Comparison of ENCODE assay signal across 23 cellular contexts in genomic region chr5:108311682-108312081, GRCh38.
"Had no signal": no experiment of that assay in that cellular context is flagged by ENCODE, and none has a peak within 500 bp of the region (broad histone marks: within the 10 kb centered on the region; RNA-seq: fewer than 3 reads in every experiment).

No MANE protein-coding gene starts in this region.

- H3K4me1 ChIP-seq: neural progenitor cell, prostate gland, right atrium auricular region, spleen, thyroid gland, upper lobe of right lung had no signal

- H3K27ac Mint-ChIP-seq: activated CD4-positive, alpha-beta memory T cell treated with anti-CD3 and anti-CD28 coated beads, Interleukin-2, amount 10 ng/mL, durations not matched to agents 7 days and 5 days; activated CD4-positive, alpha-beta T cell treated with anti-CD3 and anti-CD28 coated beads, Interleukin-2, amount 10 ng/mL, durations not matched to agents 24 days and 14 days; activated naive CD8-positive, alpha-beta T cell treated with anti-CD3 and anti-CD28 coated beads, Interleukin-2, amount 50 U/mL, for 24 hours; activated T-cell treated with anti-CD3 and anti-CD28 coated beads, Interleukin-2, amount 50 U/mL, for 72 hours; immature natural killer cell; mesothelial cell of epicardium; neural progenitor cell; T-helper 1 cell treated with Interleukin-12 subunit alpha and Interleukin-12 subunit beta and Interleukin-4 antibody, amounts not matched to agents 30 μg/mL and 1 μg/mL, for 36 hours had no signal

- H3K4me3 ChIP-seq: coronary artery, hepatocyte, left ventricle myocardium inferior, neural progenitor cell, prostate gland, right atrium auricular region, spleen, thyroid gland, upper lobe of right lung had no signal

- H3K4me1 Mint-ChIP-seq: activated CD4-positive, alpha-beta memory T cell treated with anti-CD3 and anti-CD28 coated beads, Interleukin-2, amount 10 ng/mL, durations not matched to agents 7 days and 5 days; activated CD4-positive, alpha-beta T cell treated with anti-CD3 and anti-CD28 coated beads, Interleukin-2, amount 10 ng/mL, durations not matched to agents 24 days and 14 days; activated naive CD8-positive, alpha-beta T cell treated with anti-CD3 and anti-CD28 coated beads, Interleukin-2, amount 50 U/mL, for 24 hours; neural progenitor cell had no signal

- H3K27me3 Mint-ChIP-seq: activated CD4-positive, alpha-beta memory T cell treated with anti-CD3 and anti-CD28 coated beads, Interleukin-2, amount 10 ng/mL, durations not matched to agents 7 days and 5 days; activated CD4-positive, alpha-beta T cell treated with anti-CD3 and anti-CD28 coated beads, Interleukin-2, amount 10 ng/mL, durations not matched to agents 24 days and 14 days; activated naive CD8-positive, alpha-beta T cell treated with anti-CD3 and anti-CD28 coated beads, Interleukin-2, amount 50 U/mL, for 24 hours; central memory CD8-positive, alpha-beta T cell; naive thymus-derived CD8-positive, alpha-beta T cell had no signal

- H3K9me3 Mint-ChIP-seq: activated CD4-positive, alpha-beta memory T cell treated with anti-CD3 and anti-CD28 coated beads, Interleukin-2, amount 10 ng/mL, durations not matched to agents 7 days and 5 days; activated CD4-positive, alpha-beta T cell treated with anti-CD3 and anti-CD28 coated beads, Interleukin-2, amount 10 ng/mL, durations not matched to agents 24 days and 14 days; activated naive CD8-positive, alpha-beta T cell treated with anti-CD3 and anti-CD28 coated beads, Interleukin-2, amount 50 U/mL, for 24 hours; activated T-cell treated with anti-CD3 and anti-CD28 coated beads, Interleukin-2, amount 50 U/mL, for 72 hours; central memory CD8-positive, alpha-beta T cell; immature natural killer cell; mesothelial cell of epicardium; naive thymus-derived CD8-positive, alpha-beta T cell; neural progenitor cell; T-helper 1 cell treated with Interleukin-12 subunit alpha and Interleukin-12 subunit beta and Interleukin-4 antibody, amounts not matched to agents 30 μg/mL and 1 μg/mL, for 36 hours had no signal

- H3K36me3 ChIP-seq: left ventricle myocardium inferior, neural progenitor cell, prostate gland, right atrium auricular region, thyroid gland, upper lobe of right lung had no signal

- H3K9me3 ChIP-seq: left ventricle myocardium inferior, prostate gland, right atrium auricular region, spleen, thyroid gland, upper lobe of right lung had no signal

- H3K27ac ChIP-seq: coronary artery, hepatocyte, left ventricle myocardium inferior, neural progenitor cell, prostate gland, right atrium auricular region, spleen, thyroid gland, upper lobe of right lung had no signal

- H3K27me3 ChIP-seq: hepatocyte, neural progenitor cell, right atrium auricular region, spleen, thyroid gland, upper lobe of right lung had no signal

- H3K4me3 Mint-ChIP-seq: activated CD4-positive, alpha-beta memory T cell treated with anti-CD3 and anti-CD28 coated beads, Interleukin-2, amount 10 ng/mL, durations not matched to agents 7 days and 5 days; activated CD4-positive, alpha-beta T cell treated with anti-CD3 and anti-CD28 coated beads, Interleukin-2, amount 10 ng/mL, durations not matched to agents 24 days and 14 days; activated naive CD8-positive, alpha-beta T cell treated with anti-CD3 and anti-CD28 coated beads, Interleukin-2, amount 50 U/mL, for 24 hours; activated T-cell treated with anti-CD3 and anti-CD28 coated beads, Interleukin-2, amount 50 U/mL, for 72 hours; central memory CD8-positive, alpha-beta T cell; immature natural killer cell; mesothelial cell of epicardium; naive thymus-derived CD8-positive, alpha-beta T cell; neural progenitor cell; T-helper 1 cell treated with Interleukin-12 subunit alpha and Interleukin-12 subunit beta and Interleukin-4 antibody, amounts not matched to agents 30 μg/mL and 1 μg/mL, for 36 hours had no signal

- DNase-seq: activated CD4-positive, alpha-beta memory T cell treated with anti-CD3 and anti-CD28 coated beads, Interleukin-2, amount 10 ng/mL, durations not matched to agents 7 days and 5 days; activated CD4-positive, alpha-beta T cell treated with anti-CD3 and anti-CD28 coated beads, Interleukin-2, amount 10 ng/mL, durations not matched to agents 24 days and 14 days; activated effector memory CD4-positive, alpha-beta T cell treated with Interleukin-2 at 50 U/mL for 16 hours; activated naive CD4-positive, alpha-beta T cell treated with anti-CD3 and anti-CD28 coated beads, Interleukin-2, amount 50 U/mL, for 16 hours; activated naive CD8-positive, alpha-beta T cell treated with anti-CD3 and anti-CD28 coated beads, Interleukin-2, amount 50 U/mL, for 24 hours; aorta; immature natural killer cell; left ventricle myocardium inferior; naive thymus-derived CD8-positive, alpha-beta T cell; stimulated activated CD4-positive, alpha-beta T cell treated with anti-CD3 and anti-CD28 coated beads, Interleukin-4, amount 100 ng/mL, for 1 hour; stimulated activated naive CD4-positive, alpha-beta T cell treated with Interleukin-2 at 50 U/mL for 16 hours; thyroid gland; upper lobe of right lung had no signal

- ATAC-seq: activated naive CD8-positive, alpha-beta T cell treated with anti-CD3 and anti-CD28 coated beads, Interleukin-2, amount 50 U/mL, for 24 hours; activated T-cell treated with anti-CD3 and anti-CD28 coated beads, Interleukin-2, amount 50 U/mL, for 72 hours; naive thymus-derived CD8-positive, alpha-beta T cell; upper lobe of right lung had no signal

- H3K36me3 Mint-ChIP-seq: immature natural killer cell, neural progenitor cell had no signal
